ENCODE assay signal across 8 cellular contexts in the genomic region with DNA sequence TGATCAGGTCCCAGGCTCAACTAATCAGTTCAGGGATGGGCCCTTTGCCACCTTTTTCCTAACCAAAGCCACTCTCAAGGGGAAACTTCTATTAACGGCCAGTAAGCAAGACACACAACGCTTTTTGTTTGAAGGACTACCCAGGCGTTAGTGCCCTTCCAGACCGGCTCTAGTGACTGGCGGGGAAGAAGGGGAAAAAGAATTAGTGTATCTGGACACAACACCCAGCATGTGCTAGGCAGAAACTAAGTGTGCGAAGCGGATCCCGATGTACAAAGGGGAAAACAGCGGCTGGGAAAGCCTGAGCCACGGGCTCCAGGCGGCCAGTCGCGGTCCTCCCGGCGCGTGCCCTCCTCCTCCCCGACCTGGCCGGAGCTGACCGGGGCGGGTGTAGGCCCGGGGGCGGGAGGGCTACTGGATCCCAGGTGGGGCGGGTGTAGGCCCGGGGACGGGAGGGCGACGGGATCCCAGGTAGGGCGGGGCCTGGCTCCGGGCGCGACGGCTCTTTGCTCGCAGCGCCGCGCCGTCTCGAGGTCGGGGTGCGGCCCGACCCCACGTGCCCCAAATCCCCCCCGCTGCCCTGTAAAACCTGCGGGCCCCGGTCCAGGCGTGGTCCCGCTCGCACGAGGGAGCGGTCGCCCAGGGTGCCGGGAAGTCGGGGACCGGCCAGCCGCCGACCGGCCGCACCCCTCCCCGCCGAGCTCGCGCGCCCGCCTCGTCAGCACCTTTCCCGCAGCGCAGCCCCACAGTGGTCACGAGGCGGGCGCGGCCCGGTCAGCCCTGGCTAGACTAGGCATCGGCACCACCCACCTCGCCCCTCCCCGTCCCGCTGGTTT. TPM values are rescaled to one million over a fixed set of nuclear protein-coding genes. Genes with fewer than 3 reads are reported as not detected.
DNase-seq lines count a peak whose midpoint lies in the region; ATAC-seq and TF ChIP-seq lines count a peak whose summit lies in the region.

No MANE protein-coding gene starts in this region.

- POLR2A ChIA-PET in GM10248 (lab: Yijun Ruan, JAX), result interaction anchor here (0.5 to 4.0 kb wide), 5 partner anchors 11 to 228 kb away, joined by 3 to 19 read pairs (median 4); partner anchors contain the start of genes MXD1 and SNRPG

- peaks cover 26% of the 10 kb centered on the region for H3K36me3 Mint-ChIP-seq in effector memory CD8-positive, alpha-beta T cell (ENCODE audit: insufficient read depth)
- no peaks in the 10 kb centered on the region for H3K36me3 Mint-ChIP-seq in mesothelial cell of epicardium

- H3K36me3 ChIP-seq in HUES48 (ENCODE audit: control insufficient read depth, insufficient read depth, low read length), result no peaks in the 10 kb centered on the region

- no peaks in the 10 kb centered on the region for H3K9me3 Mint-ChIP-seq in effector memory CD8-positive, alpha-beta T cell
- no peaks in the 10 kb centered on the region for H3K9me3 Mint-ChIP-seq in mesothelial cell of epicardium

- no peaks in the 10 kb centered on the region for H3K27me3 ChIP-seq in HUES48 (ENCODE audit: control insufficient read depth, insufficient read depth, low read length)

- H3K4me1 ChIP-seq in HUES48 (ENCODE audit: control insufficient read depth, insufficient read depth, low read length), result peaks cover 24% of the 10 kb centered on the region

- H3K9me3 ChIP-seq in HUES48 (ENCODE audit: control insufficient read depth, insufficient read depth, low read length), result no peaks in the 10 kb centered on the region

- no peaks in the 10 kb centered on the region for H3K27me3 Mint-ChIP-seq in effector memory CD8-positive, alpha-beta T cell
- no peaks in the 10 kb centered on the region for H3K27me3 Mint-ChIP-seq in mesothelial cell of epicardium (ENCODE audit: low read depth)

- H3K4me3 ChIP-seq in HUES48 (ENCODE audit: low read depth, low read length), result peak overlapping the region; percentile 68

- peak overlapping the region; percentile 81 to 88 for H3K4me3 Mint-ChIP-seq in effector memory CD8-positive, alpha-beta T cell
- peak overlapping the region; percentile 72 for H3K4me3 Mint-ChIP-seq in mesothelial cell of epicardium

- ATAC-seq in GM21423 (IDR thresholded peaks at IDR 0.05; ENCODE audit: unreplicated experiment), result peak; percentile 21
- peak; percentile 34 for ATAC-seq in effector memory CD8-positive, alpha-beta T cell (replicated peaks)

- peaks cover 38 to 52% of the 10 kb centered on the region in 2 donors for H3K4me1 Mint-ChIP-seq in effector memory CD8-positive, alpha-beta T cell (ENCODE audit: low read depth in 2 of 2)
- peaks cover 36% of the 10 kb centered on the region for H3K4me1 Mint-ChIP-seq in mesothelial cell of epicardium

- peak; percentile 61 for DNase-seq in GM10248 (ENCODE audit: extremely low spot score)
- DNase-seq in effector memory CD8-positive, alpha-beta T cell, result no peak
- peak in 1 of 2 experiments; percentile 73 for DNase-seq in mesothelial cell of epicardium (ENCODE audit: low spot score in 2 of 2, unreplicated experiment in 2 of 2)
- no peak for DNase-seq in globus pallidus (ENCODE audit: low spot score)
- no peak for DNase-seq in stimulated activated CD4-positive, alpha-beta T cell treated with anti-CD3 and anti-CD28 coated beads, Interleukin-4, amount 100 ng/mL, for 4 hours

- H3K27ac Mint-ChIP-seq in effector memory CD8-positive, alpha-beta T cell, result peak overlapping the region; percentile 98 to 100
- H3K27ac Mint-ChIP-seq in mesothelial cell of epicardium, result peak overlapping the region; percentile 100

- peak overlapping the region; percentile 92 for H3K9ac ChIP-seq in HUES48 (ENCODE audit: low read depth, low read length)

- CTCF ChIA-PET in GM10248 (lab: Yijun Ruan, JAX), result interaction anchor here (0.8 to 5.2 kb wide), 24 partner anchors 9 to 417 kb away, joined by 3 to 59 read pairs (median 5); partner anchors contain the start of gene MXD1

- no peak for TF ChIP-seq CTCF in GM10248 (IDR thresholded peaks at IDR 0.05; ENCODE audit: control extremely low read depth, extremely low read depth, low read depth, missing control alignments)
- TF ChIP-seq CTCF in VCaP (conservative IDR thresholded peaks at IDR 0.05), result no peak
- TF ChIP-seq CTCF in mesothelial cell of epicardium (IDR thresholded peaks at IDR 0.05; ENCODE audit: unreplicated experiment), result no peak

- H3K27ac ChIP-seq in HUES48 (ENCODE audit: low read depth, low read length) (peak overlapping the region; percentile 98), VCaP (peak overlapping the region; percentile 94)

RNA-seq across cellular contexts. Expression of gene C2orf42, which starts 48.8 kb away (rescaled TPM):
- 17.8 to 20.6 TPM (median 19.5 TPM) in 3 replicates for total RNA-seq in mesothelial cell of epicardium

RNA-seq across cellular contexts. Expression of gene PCBP1, which starts 54.7 kb away (rescaled TPM):
- 245 to 257 TPM (median 255 TPM) in 3 replicates for total RNA-seq in mesothelial cell of epicardium
